Comparison of ENCODE assay signal across 6 cellular contexts in the genomic region with DNA sequence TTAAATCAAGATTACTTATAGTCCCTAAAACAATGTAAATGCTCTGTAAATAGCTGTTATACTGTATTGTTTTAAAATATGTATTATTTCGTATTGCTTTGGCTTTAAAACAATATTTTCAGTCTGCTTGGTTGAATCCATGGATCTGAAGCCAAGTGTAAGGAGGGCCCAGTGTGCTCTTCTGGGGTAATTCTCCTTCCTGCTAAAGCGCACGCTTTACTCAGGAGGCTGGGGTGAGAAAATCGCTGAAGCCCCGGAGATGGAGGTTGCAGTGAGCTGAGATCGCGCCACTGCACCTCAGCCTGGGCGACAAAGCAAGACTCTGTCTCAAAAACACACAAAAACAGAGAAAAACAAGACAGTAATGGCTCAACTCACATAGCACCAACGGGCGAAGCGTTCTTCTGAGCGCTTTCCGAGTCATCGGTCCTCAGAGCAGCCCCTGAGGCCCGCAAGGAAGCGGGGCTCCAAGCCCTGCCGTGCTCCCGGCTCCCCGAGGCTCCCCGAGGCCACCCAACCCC. TPM values are rescaled to one million over a fixed set of nuclear protein-coding genes. Genes with fewer than 3 reads are reported as not detected.
DNase-seq lines count a peak whose midpoint lies in the region; ATAC-seq, FAIRE-seq and TF ChIP-seq lines count a peak whose summit lies in the region.

No MANE protein-coding gene starts in this region.

- TF ChIP-seq POLR2A in gastroesophageal sphincter (IDR thresholded peaks at IDR 0.05): peak in 1 of 2 donors; percentile 36
- no peak for TF ChIP-seq POLR2A in GM12891 (IDR thresholded peaks at IDR 0.05; ENCODE audit: low read depth, low read length)

- H3K9me3 ChIP-seq in Loucy (ENCODE audit: insufficient read depth, low read depth, low read length) (no peaks in the 10 kb centered on the region), gastroesophageal sphincter (no peaks in the 10 kb centered on the region), subcutaneous abdominal adipose tissue (ENCODE audit: control insufficient read depth in 5 of 5, low read length in 5 of 5) (no peaks in the 10 kb centered on the region)

- H3K4me3 ChIP-seq in Loucy (ENCODE audit: low read length, poor library complexity, severe bottlenecking) (peak overlapping the region; percentile 82), gastroesophageal sphincter (peak overlapping the region; percentile 56 to 94), subcutaneous abdominal adipose tissue (ENCODE audit: low read depth in 1 of 5, low read length in 5 of 5) (peak overlapping the region; percentile 79 to 94 (median 81))

- peak overlapping the region in 3 of 4 donors; percentile 64 to 82 (median 77) for H3K27ac ChIP-seq in gastroesophageal sphincter
- H3K27ac ChIP-seq in subcutaneous abdominal adipose tissue (ENCODE audit: low read depth, low read length): peak overlapping the region; percentile 41

- H3K4me2 ChIP-seq in Loucy (ENCODE audit: low read depth, low read length, poor library complexity, severe bottlenecking): peak overlapping the region; percentile 89

- TF ChIP-seq CTCF in Loucy (conservative IDR thresholded peaks at IDR 0.05; ENCODE audit: low read length): no peak
- TF ChIP-seq CTCF in gastroesophageal sphincter (IDR thresholded peaks at IDR 0.05): no peak

- FAIRE-seq in GM12891 (lab: Jason Lieb, UNC): no peak

- no peaks in the 10 kb centered on the region for H3K36me3 ChIP-seq in Loucy (ENCODE audit: insufficient read depth, low read length)
- H3K36me3 ChIP-seq in gastroesophageal sphincter: peaks cover 0 to 27% of the 10 kb centered on the region in 2 donors
- peaks cover 0 to 25% (median 17%) of the 10 kb centered on the region in 5 donors for H3K36me3 ChIP-seq in subcutaneous abdominal adipose tissue (ENCODE audit: control insufficient read depth in 5 of 5, insufficient read depth in 5 of 5, low read length in 5 of 5)

- peak overlapping the region; percentile 94 for H2AFZ ChIP-seq in Loucy (ENCODE audit: low read length)

- no peaks in the 10 kb centered on the region for H3K9me2 ChIP-seq in Loucy (replicated peaks; ENCODE audit: low read depth, low read length)

- H3K9ac ChIP-seq in Loucy (ENCODE audit: low read depth, low read length, poor library complexity, severe bottlenecking) (peak overlapping the region; percentile 89), subcutaneous abdominal adipose tissue (ENCODE audit: low read length in 5 of 5) (peak overlapping the region; percentile 59 to 81 (median 76))

- WGBS in gastroesophageal sphincter (ENCODE audit: low coverage in 1 of 2), 2 donors: 3 to 6% methylated on average over 8 of the region's 20 CpGs

- H3K79me2 ChIP-seq in Loucy (ENCODE audit: insufficient read depth, low read length): peaks cover 11% of the 10 kb centered on the region

- H3K4me1 ChIP-seq in Loucy (ENCODE audit: insufficient read depth, low read length, poor library complexity, severe bottlenecking): peaks cover 21% of the 10 kb centered on the region
- peaks cover 0 to 37% (median 24%) of the 10 kb centered on the region in 3 donors for H3K4me1 ChIP-seq in gastroesophageal sphincter
- H3K4me1 ChIP-seq in subcutaneous abdominal adipose tissue (ENCODE audit: control insufficient read depth in 5 of 5, insufficient read depth in 5 of 5, low read length in 5 of 5): peaks cover 4 to 41% (median 35%) of the 10 kb centered on the region in 5 donors

- H3K27me3 ChIP-seq in Loucy (ENCODE audit: insufficient read depth, low read length, poor library complexity, severe bottlenecking) (no peaks in the 10 kb centered on the region), gastroesophageal sphincter (no peaks in the 10 kb centered on the region), subcutaneous abdominal adipose tissue (ENCODE audit: control insufficient read depth in 5 of 5, insufficient read depth in 4 of 5, low read length in 5 of 5) (no peaks in the 10 kb centered on the region)

- DNase-seq in activated CD8-positive, alpha-beta memory T cell treated with anti-CD3 and anti-CD28 coated beads for 24 hours: no peak
- DNase-seq in GM12891 (ENCODE audit: insufficient read length, low spot score): no peak

- TF ChIP-seq EP300 in gastroesophageal sphincter (IDR thresholded peaks at IDR 0.05): no peak

- no peaks in the 10 kb centered on the region for H3F3A ChIP-seq in Loucy (ENCODE audit: low read depth)

- ATAC-seq in GM19324 (IDR thresholded peaks at IDR 0.05; ENCODE audit: low FRiP score, unreplicated experiment) (peak; percentile 17), gastroesophageal sphincter (peak; percentile 18)

- no peaks in the 10 kb centered on the region for H4K20me1 ChIP-seq in Loucy (ENCODE audit: insufficient read depth, low read length, poor library complexity, severe bottlenecking)

TF ChIP-seq in GM12891, 5 proteins besides CTCF, POLR2A, EP300 and RAD21:
- no peak for TF ChIP-seq TAF1 (IDR thresholded peaks at IDR 0.05; ENCODE audit: low read depth, low read length)
- no peak for TF ChIP-seq POLR2AphosphoS5 (IDR thresholded peaks at IDR 0.05; ENCODE audit: low read depth, low read length)
- no peak for TF ChIP-seq POU2F2 (IDR thresholded peaks at IDR 0.05; ENCODE audit: low read depth, low read length)
- no peak for TF ChIP-seq SPI1 (IDR thresholded peaks at IDR 0.05; ENCODE audit: low read depth, low read length)
- no peak for TF ChIP-seq PAX5 (IDR thresholded peaks at IDR 0.05; ENCODE audit: insufficient read depth, low read length, severe bottlenecking)

RNA-seq across cellular contexts. Expression of a gene that starts 0.4 kb away (rescaled TPM):
- total RNA-seq in gastroesophageal sphincter: 10 to 100 TPM in 2 of 4 donors, 1 to 10 TPM in 2; 4.6 to 15.1 (median 12.2) TPM
- 2.3 TPM for polyA plus RNA-seq in GM12891 (2012; ENCODE audit: low read depth, missing spikeins)

RNA-seq across cellular contexts. Expression of a gene that starts 6.7 kb away (rescaled TPM):
- not detected for total RNA-seq in gastroesophageal sphincter
- polyA plus RNA-seq in GM12891 (2012; ENCODE audit: low read depth, missing spikeins): 0.23 TPM

RNA-seq across cellular contexts. Expression of a gene that starts 13.1 kb away (rescaled TPM):
- total RNA-seq in gastroesophageal sphincter: 10 to 100 TPM in 2 of 4 donors, 1 to 10 TPM in 2; 7.5 to 13.5 (median 9.3) TPM
- 1.9 TPM for polyA plus RNA-seq in GM12891 (2012; ENCODE audit: low read depth, missing spikeins)

RNA-seq across cellular contexts. Expression of a gene that starts 24.9 kb away (rescaled TPM):
- 10 to 100 TPM; 21.9 to 36.8 (median 25.4) TPM for total RNA-seq in gastroesophageal sphincter
- 0.46 TPM for polyA plus RNA-seq in GM12891 (2012; ENCODE audit: low read depth, missing spikeins)

RNA-seq across cellular contexts. Expression of a gene that starts 54.2 kb away (rescaled TPM):
- 10 to 100 TPM; 21.7 to 40.3 (median 24.2) TPM for total RNA-seq in gastroesophageal sphincter
- polyA plus RNA-seq in GM12891 (2012; ENCODE audit: low read depth, missing spikeins): 20.5 TPM
